In genomic region chr16:16121185-16121727, GRCh38 we compare ENCODE assay signal across 21 cellular contexts.
DNase-seq lines count a peak whose midpoint lies in the region; ATAC-seq and TF ChIP-seq lines count a peak whose summit lies in the region.
"Had no signal": no experiment of that assay in that cellular context is flagged by ENCODE, and none has a peak within 500 bp of the region (broad histone marks: within the 10 kb centered on the region; RNA-seq: fewer than 3 reads in every experiment).

No MANE protein-coding gene starts in this region.

- TF ChIP-seq POLR2A in transverse colon (IDR thresholded peaks at IDR 0.05) (no peak), thyroid gland (IDR thresholded peaks at IDR 0.05) (no peak)

- in situ Hi-C loops in transverse colon (cut with MboI; ENCODE audit: low pct_ligation_motif_present in 1 of 4, low pct_unique_long_range_greater_than_20kb in 1 of 4, low sequenced_read_pairs in 3 of 4): loop anchor here in 3 of 4 donors (10.0 to 25.0 kb wide), 2 partner anchors 246 to 259 kb away; partner anchors contain the start of gene MYH11 (in 1 of the 3)

- H3K27me3 Mint-ChIP-seq in activated naive CD4-positive, alpha-beta T cell treated with anti-CD3 and anti-CD28 coated beads for 36 hours (ENCODE audit: low read depth): no peaks in the 10 kb centered on the region
- no peaks in the 10 kb centered on the region for H3K27me3 Mint-ChIP-seq in activated T-helper 17 cell treated with anti-CD3 and anti-CD28 coated beads, Interleukin-2, amount 50 U/mL, for 72 hours

- no peak for DNase-seq in activated naive CD4-positive, alpha-beta T cell treated with anti-CD3 and anti-CD28 coated beads for 36 hours
- no peak for DNase-seq in activated naive CD4-positive, alpha-beta T cell treated with anti-CD3 and anti-CD28 coated beads, Interleukin-2, amount 50 U/mL, for 16 hours
- DNase-seq in transverse colon (no peak), thyroid gland (no peak), cerebellar nuclear complex (lab: John Stamatoyannopoulos, UW) (no peak)
- DNase-seq: AML-193, DND-41, H7, HFFc6, Karpas-422, MG63, NCI-H1048, NCI-H1436, NCI-H1930, NCI-H345, PC-9 had no signal

- H3K27me3 ChIP-seq in muscle layer of colon (ENCODE audit: control insufficient read depth in 1 of 2, insufficient read depth in 2 of 2, low read length in 2 of 2): no peaks in the 10 kb centered on the region
- no peaks in the 10 kb centered on the region for H3K27me3 ChIP-seq in transverse colon
- H3K27me3 ChIP-seq in thyroid gland: no peaks in the 10 kb centered on the region
- H3K27me3 ChIP-seq: MG63 had no signal

- H3K4me1 ChIP-seq in muscle layer of colon (ENCODE audit: insufficient read depth, low read length) (peaks cover 28% of the 10 kb centered on the region), transverse colon (peaks cover 0 to 10% (median 2%) of the 10 kb centered on the region in 4 donors), thyroid gland (peaks cover 0 to 17% of the 10 kb centered on the region in 2 donors)

- H3K36me3 Mint-ChIP-seq in activated naive CD4-positive, alpha-beta T cell treated with anti-CD3 and anti-CD28 coated beads for 36 hours (ENCODE audit: low read depth): peaks cover 85% of the 10 kb centered on the region
- peaks cover 100% of the 10 kb centered on the region for H3K36me3 Mint-ChIP-seq in activated T-helper 17 cell treated with anti-CD3 and anti-CD28 coated beads, Interleukin-2, amount 50 U/mL, for 72 hours (ENCODE audit: low read depth)

- peak overlapping the region; percentile 69 for H3K27ac ChIP-seq in muscle layer of colon (ENCODE audit: low read depth, low read length)
- peak overlapping the region; percentile 19 to 63 (median 54) for H3K27ac ChIP-seq in transverse colon
- no peak overlapping the region for H3K27ac ChIP-seq in thyroid gland
- H3K27ac ChIP-seq: 22Rv1, C4-2B, PC-9 had no signal

- CTCF ChIA-PET in activated naive CD4-positive, alpha-beta T cell treated with anti-CD3 and anti-CD28 coated beads for 36 hours (lab: Charles Lee): no interaction called here

- WGBS in transverse colon (ENCODE audit: low coverage in 1 of 2), 2 donors: 70 to 79% methylated on average over 5 to 6 of the region's 6 CpGs
- 89 to 91% methylated on average over 6 of the region's 6 CpGs for WGBS in thyroid gland, 2 donors

- ATAC-seq in activated T-helper 17 cell treated with anti-CD3 and anti-CD28 coated beads, Interleukin-2, amount 50 U/mL, for 72 hours (replicated peaks): peak; percentile 26
- ATAC-seq in GM18861 (IDR thresholded peaks at IDR 0.05; ENCODE audit: unreplicated experiment): no peak

- TF ChIP-seq CTCF in transverse colon (IDR thresholded peaks at IDR 0.05) (no peak), thyroid gland (IDR thresholded peaks at IDR 0.05) (no peak)

- peaks cover 25% of the 10 kb centered on the region for H3K9me3 Mint-ChIP-seq in activated naive CD4-positive, alpha-beta T cell treated with anti-CD3 and anti-CD28 coated beads for 36 hours
- peaks cover 3% of the 10 kb centered on the region for H3K9me3 Mint-ChIP-seq in activated T-helper 17 cell treated with anti-CD3 and anti-CD28 coated beads, Interleukin-2, amount 50 U/mL, for 72 hours

- peaks cover 45% of the 10 kb centered on the region for H3K36me3 ChIP-seq in muscle layer of colon (ENCODE audit: insufficient read depth, low read length)
- H3K36me3 ChIP-seq in transverse colon: peaks cover 0 to 16% (median 4%) of the 10 kb centered on the region in 4 donors
- H3K36me3 ChIP-seq in thyroid gland: peaks cover 42 to 47% of the 10 kb centered on the region in 2 donors

- intact Hi-C loops in activated naive CD4-positive, alpha-beta T cell treated with anti-CD3 and anti-CD28 coated beads for 36 hours (cut with micrococcal nuclease): loop anchor here (10.0 kb wide), 1 partner anchor 446 kb away; no protein-coding TSS in a partner anchor
- intact Hi-C loops in transverse colon (cut with DNase I; ENCODE audit: low total_unique reads) (loop anchor here (10.0 kb wide), 2 partner anchors 266 to 346 kb away; partner anchors contain the start of gene MYH11), thyroid gland (cut with DNase I) (no loop called here)

- H3K4me1 Mint-ChIP-seq in activated naive CD4-positive, alpha-beta T cell treated with anti-CD3 and anti-CD28 coated beads for 36 hours (ENCODE audit: low read depth): no peaks in the 10 kb centered on the region
- peaks cover 11% of the 10 kb centered on the region for H3K4me1 Mint-ChIP-seq in activated T-helper 17 cell treated with anti-CD3 and anti-CD28 coated beads, Interleukin-2, amount 50 U/mL, for 72 hours

- H3K9me3 ChIP-seq in muscle layer of colon (ENCODE audit: low read length) (no peaks in the 10 kb centered on the region), transverse colon (no peaks in the 10 kb centered on the region), thyroid gland (no peaks in the 10 kb centered on the region)

- H3K4me3 Mint-ChIP-seq in activated naive CD4-positive, alpha-beta T cell treated with anti-CD3 and anti-CD28 coated beads for 36 hours: no peak overlapping the region
- H3K4me3 Mint-ChIP-seq in activated T-helper 17 cell treated with anti-CD3 and anti-CD28 coated beads, Interleukin-2, amount 50 U/mL, for 72 hours: no peak overlapping the region
- H3K4me3 Mint-ChIP-seq: HFFc6 had no signal

- H3K27ac Mint-ChIP-seq in activated naive CD4-positive, alpha-beta T cell treated with anti-CD3 and anti-CD28 coated beads for 36 hours: peak overlapping the region; percentile 46
- peak overlapping the region; percentile 79 for H3K27ac Mint-ChIP-seq in activated T-helper 17 cell treated with anti-CD3 and anti-CD28 coated beads, Interleukin-2, amount 50 U/mL, for 72 hours
- H3K27ac Mint-ChIP-seq: HFFc6 had no signal

- H3K9ac ChIP-seq in muscle layer of colon (ENCODE audit: low read length): no peak overlapping the region

- TF ChIP-seq EP300 in transverse colon (IDR thresholded peaks at IDR 0.05; ENCODE audit: low read depth): no peak

- no peak overlapping the region for H3K4me3 ChIP-seq in muscle layer of colon (ENCODE audit: low read depth in 1 of 2, low read length in 2 of 2)
- H3K4me3 ChIP-seq in transverse colon: no peak overlapping the region
- H3K4me3 ChIP-seq in thyroid gland (replicated peaks in 1 of 3): no peak overlapping the region
- H3K4me3 ChIP-seq: MG63, PC-9 had no signal

Comparison
In these comparisons a context has a peak if more than half of its experiments do, and no peak if none do; other contexts are left out.
1. H3K27ac ChIP-seq: peak in muscle layer of colon (single experiment) and transverse colon (4 of 4); none in thyroid gland (0 of 3).